18 cellular contexts compared by ENCODE assay signal in genomic region chr10:70592746-70593512, GRCh38. TPM values are rescaled to one million over a fixed set of nuclear protein-coding genes. Genes with fewer than 3 reads are reported as not detected.
DNase-seq lines count a peak whose midpoint lies in the region; ATAC-seq and TF ChIP-seq lines count a peak whose summit lies in the region.
"Had no signal": no experiment of that assay in that cellular context is flagged by ENCODE, and none has a peak within 500 bp of the region (broad histone marks: within the 10 kb centered on the region; RNA-seq: fewer than 3 reads in every experiment).

No MANE protein-coding gene starts in this region.

- H3K27me3 ChIP-seq in HL-60 (ENCODE audit: insufficient read depth, poor library complexity, severe bottlenecking) (no peaks in the 10 kb centered on the region), mesendoderm (ENCODE audit: insufficient read depth, low read length, poor library complexity) (no peaks in the 10 kb centered on the region)
- H3K27me3 ChIP-seq in naive thymus-derived CD4-positive, alpha-beta T cell (ENCODE audit: control insufficient read depth in 2 of 2, insufficient read depth in 2 of 2, low read length in 2 of 2), result no peaks in the 10 kb centered on the region
- H3K27me3 ChIP-seq: left lung, testis had no signal

- no peak overlapping the region for H3K4me2 ChIP-seq in mesendoderm (ENCODE audit: low read length)

- peak overlapping the region in 3 of 9 donors; percentile 16 to 54 (median 45) for H3K27ac Mint-ChIP-seq in naive thymus-derived CD4-positive, alpha-beta T cell

- no peak overlapping the region for H3K23ac ChIP-seq in mesendoderm (ENCODE audit: low read length)

- no peak for TF ChIP-seq CTCF in HL-60 (IDR thresholded peaks at IDR 0.05; ENCODE audit: insufficient read depth, low read length)

- no peak overlapping the region for H3K4me3 Mint-ChIP-seq in naive thymus-derived CD4-positive, alpha-beta T cell

- H2BK5ac ChIP-seq in mesendoderm (ENCODE audit: low read length), result no peak overlapping the region

- H2BK120ac ChIP-seq in mesendoderm (ENCODE audit: low read depth, low read length), result no peak overlapping the region

- H4K8ac ChIP-seq in mesendoderm (ENCODE audit: low read depth, low read length), result no peak overlapping the region

- no peak overlapping the region for H2BK15ac ChIP-seq in mesendoderm (replicated peaks; ENCODE audit: low read depth)

- CTCF ChIA-PET in naive thymus-derived CD4-positive, alpha-beta T cell (lab: Charles Lee), result no interaction called here

- no peaks in the 10 kb centered on the region for H3K9me3 ChIP-seq in naive thymus-derived CD4-positive, alpha-beta T cell (ENCODE audit: control insufficient read depth in 2 of 3, low read length in 3 of 3)
- H3K9me3 ChIP-seq: left lung, testis had no signal

- intact Hi-C loops in naive thymus-derived CD4-positive, alpha-beta T cell (cut with micrococcal nuclease), result no loop called here
- intact Hi-C loops in sciatic nerve (cut with DNase I), result no loop called here

- peaks cover 0 to 16% of the 10 kb centered on the region in 2 donors for H3K4me1 ChIP-seq in naive thymus-derived CD4-positive, alpha-beta T cell (ENCODE audit: control insufficient read depth in 2 of 2, insufficient read depth in 2 of 2, low read length in 2 of 2)
- H3K4me1 ChIP-seq in mesendoderm (ENCODE audit: control insufficient read depth, low read depth, low read length), result no peaks in the 10 kb centered on the region
- H3K4me1 ChIP-seq: parathyroid adenoma, testis had no signal

- H4K5ac ChIP-seq in mesendoderm (ENCODE audit: low read length), result no peak overlapping the region

- peak; percentile 25 for DNase-seq in CD1c-positive myeloid dendritic cell (ENCODE audit: extremely low spot score)
- DNase-seq in HL-60 (ENCODE audit: low read depth in 1 of 2, low spot score in 1 of 2), result peak; percentile 63 to 89
- DNase-seq in UCSD-AML1 (lab: John Stamatoyannopoulos, UW; ENCODE audit: unreplicated experiment), result peak; percentile 83
- DNase-seq in naive thymus-derived CD4-positive, alpha-beta T cell, result peak in 1 of 9 donors; percentile 14
- no peak for DNase-seq in mesendoderm
- no peak for DNase-seq in activated gamma-delta T cell treated with Interleukin-2 at 50 U/mL for 16 hours
- no peak for DNase-seq in sciatic nerve (ENCODE audit: low spot score)
- DNase-seq: activated naive CD4-positive, alpha-beta T cell; foreskin melanocyte; IMR-90; left lung; NCI-H1092 treated with DMSO at 0.1 percent for 48 hours; testis had no signal

- no peaks in the 10 kb centered on the region for H3K79me2 ChIP-seq in mesendoderm (ENCODE audit: control insufficient read depth, insufficient read depth, low read length)
- H3K79me2 ChIP-seq: parathyroid adenoma had no signal

- H3K4me3 ChIP-seq in HL-60 (replicated peaks; ENCODE audit: insufficient read depth, low read length) (no peak overlapping the region), mesendoderm (ENCODE audit: low read length) (no peak overlapping the region)
- H3K4me3 ChIP-seq in naive thymus-derived CD4-positive, alpha-beta T cell (ENCODE audit: low read length), result no peak overlapping the region
- H3K4me3 ChIP-seq: coronary artery, left lung, SK-N-MC, testis had no signal

- no peak overlapping the region for H3K56ac ChIP-seq in mesendoderm (ENCODE audit: low read length)

- no peak overlapping the region for H2AK5ac ChIP-seq in mesendoderm (ENCODE audit: low read length)

- H3K79me1 ChIP-seq in mesendoderm (ENCODE audit: low read length), result no peaks in the 10 kb centered on the region

- peaks cover 0 to 15% (median 14%) of the 10 kb centered on the region in 3 experiments for H3K36me3 ChIP-seq in naive thymus-derived CD4-positive, alpha-beta T cell (ENCODE audit: control insufficient read depth in 2 of 3, insufficient read depth in 3 of 3, low read length in 3 of 3)
- H3K36me3 ChIP-seq in mesendoderm (ENCODE audit: control insufficient read depth, insufficient read depth, low read length), result no peaks in the 10 kb centered on the region
- H3K36me3 ChIP-seq: left lung had no signal

- peaks cover 0 to 3% (median 0%) of the 10 kb centered on the region in 11 donors for H3K9me3 Mint-ChIP-seq in naive thymus-derived CD4-positive, alpha-beta T cell

- POLR2A ChIA-PET in naive thymus-derived CD4-positive, alpha-beta T cell (lab: Charles Lee), result interaction anchor here (1.0 kb wide), 1 partner anchor 9 kb away, joined by 3 read pairs; no protein-coding TSS in a partner anchor

- peak; percentile 17 for ATAC-seq in naive thymus-derived CD4-positive, alpha-beta T cell
- ATAC-seq in sciatic nerve (no peak), HG02571 (IDR thresholded peaks at IDR 0.05; ENCODE audit: unreplicated experiment) (no peak)
- ATAC-seq: left lung had no signal

- no peak overlapping the region for H3K4ac ChIP-seq in mesendoderm (ENCODE audit: low read depth, low read length)

- H3K27ac ChIP-seq in HL-60 (replicated peaks) (peak overlapping the region; percentile 59), mesendoderm (ENCODE audit: low read depth, low read length) (no peak overlapping the region)
- H3K27ac ChIP-seq in naive thymus-derived CD4-positive, alpha-beta T cell (ENCODE audit: low read depth, low read length), result no peak overlapping the region
- H3K27ac ChIP-seq: coronary artery, left lung, parathyroid adenoma, SK-N-MC, testis, VCaP had no signal

- H3K9ac ChIP-seq in mesendoderm (ENCODE audit: low read length), result no peak overlapping the region
- H3K9ac ChIP-seq: parathyroid adenoma had no signal

- WGBS in mesendoderm (ENCODE audit: extremely low coverage, insufficient coverage, low lambda C conversion rate), result no CpG with 5 or more reads among the region's 16 CpGs

- H3K18ac ChIP-seq in mesendoderm (ENCODE audit: low read length), result no peak overlapping the region

- H3K36me3 Mint-ChIP-seq in naive thymus-derived CD4-positive, alpha-beta T cell, result peaks cover 3 to 22% (median 19%) of the 10 kb centered on the region in 5 donors

- H3K4me1 Mint-ChIP-seq in naive thymus-derived CD4-positive, alpha-beta T cell, result peaks cover 4 to 38% (median 18%) of the 10 kb centered on the region in 7 donors

- peaks cover 0 to 14% (median 0%) of the 10 kb centered on the region in 5 donors for H3K27me3 Mint-ChIP-seq in naive thymus-derived CD4-positive, alpha-beta T cell

RNA-seq across cellular contexts. Expression of gene PRF1, which starts 9.6 kb away (rescaled TPM):
- total RNA-seq in naive thymus-derived CD4-positive, alpha-beta T cell, result 100 to 1,000 TPM in 2 of 5 experiments, 10 to 100 TPM in 2, 1 to 10 TPM in 1; 8.1 to 198 (median 30.7) TPM
- polyA plus RNA-seq in naive thymus-derived CD4-positive, alpha-beta T cell, result 10 to 100 TPM; 19.3 to 27.6 TPM
- 0.10 TPM for polyA plus RNA-seq in mesendoderm (2013, experiment 1 of 2)
- polyA plus RNA-seq in mesendoderm (2013, experiment 2 of 2), result 0.08 TPM
- total RNA-seq in sciatic nerve, result 7.6 TPM
- total RNA-seq: IMR-90 had no signal
- polyA plus RNA-seq: IMR-90 had no signal

Comparison
In these comparisons a context has a peak if more than half of its experiments do, and no peak if none do; other contexts are left out.
1. DNase-seq: peak in CD1c-positive myeloid dendritic cell (single experiment), HL-60 (2 of 2) and UCSD-AML1 (single experiment); none in mesendoderm (single experiment), activated gamma-delta T cell treated with Interleukin-2 at 50 U/mL for 16 hours (single experiment) and sciatic nerve (single experiment).